ENCODE assay signal across 8 cellular contexts in genomic region chr19:13842294-13843103, GRCh38. TPM values are rescaled to one million over a fixed set of nuclear protein-coding genes. Genes with fewer than 3 reads are reported as not detected.
DNase-seq lines count a peak whose midpoint lies in the region; ATAC-seq and TF ChIP-seq lines count a peak whose summit lies in the region.

No MANE protein-coding gene starts in this region.

- no peaks in the 10 kb centered on the region for H3K27me3 Mint-ChIP-seq in activated B cell treated with CpG ODN at 0.5 μM for 24 hours

- H3K4me1 Mint-ChIP-seq in activated B cell treated with CpG ODN at 0.5 μM for 24 hours, result peaks cover 76% of the 10 kb centered on the region

- H3K27ac Mint-ChIP-seq in activated B cell treated with CpG ODN at 0.5 μM for 24 hours, result peak overlapping the region; percentile 92

- H3K9me3 Mint-ChIP-seq in activated B cell treated with CpG ODN at 0.5 μM for 24 hours, result no peaks in the 10 kb centered on the region

- POLR2A ChIA-PET in GM10248 (lab: Yijun Ruan, JAX), result interaction anchor here (0.7 to 1.0 kb wide), 2 partner anchors 44 to 47 kb away, joined by 3 to 4 read pairs; partner anchors contain the start of gene ZSWIM4
- POLR2A ChIA-PET in activated B cell treated with CpG ODN at 0.5 μM for 24 hours (lab: Charles Lee), result interaction anchor here (0.6 to 5.2 kb wide), 5 partner anchors 19 to 68 kb away, joined by 5 to 33 read pairs (median 7); partner anchors contain the start of genes C19orf53 and ZSWIM4

- intact Hi-C loops in activated B cell treated with CpG ODN at 0.5 μM for 24 hours (cut with micrococcal nuclease), result no loop called here
- intact Hi-C loops in colonic mucosa (cut with DNase I), result no loop called here
- intact Hi-C loops in left colon (cut with DNase I, micrococcal nuclease), result no loop called here

- H3K4me3 Mint-ChIP-seq in activated B cell treated with CpG ODN at 0.5 μM for 24 hours, result peak overlapping the region; percentile 88

- H3K9ac ChIP-seq in colonic mucosa (ENCODE audit: low read depth in 2 of 2, low read length in 2 of 2), result peak overlapping the region; percentile 97 to 100

- peak overlapping the region; percentile 88 for H3K4me3 ChIP-seq in colonic mucosa

- no peaks in the 10 kb centered on the region for H3K36me3 ChIP-seq in colonic mucosa

- ATAC-seq in activated B cell treated with CpG ODN at 0.5 μM for 24 hours (ENCODE audit: low read depth) (peak; percentile 6), left colon (peak; percentile 10), GM21423 (IDR thresholded peaks at IDR 0.05; ENCODE audit: unreplicated experiment) (no peak), HG03439 (IDR thresholded peaks at IDR 0.05; ENCODE audit: unreplicated experiment) (no peak)

- DNase-seq in GM10248 (ENCODE audit: extremely low spot score) (peak; percentile 85), KG1 (lab: John Stamatoyannopoulos, UW) (peak; percentile 46), activated B cell treated with CpG ODN at 0.5 μM for 24 hours (peak; percentile 78), colonic mucosa (peak; percentile 85), left colon (peak; percentile 85 to 87)
- DNase-seq in stimulated activated CD4-positive, alpha-beta T cell treated with anti-CD3 and anti-CD28 coated beads, TNF-alpha, amount 100 ng/mL, for 4 hours (ENCODE audit: low read depth in 3 of 3), result peak in 2 of 3 experiments; percentile 45 to 48

- no peaks in the 10 kb centered on the region for H3K27me3 ChIP-seq in colonic mucosa

- H3K27ac ChIP-seq in colonic mucosa, result peak overlapping the region; percentile 99

- CTCF ChIA-PET in GM10248 (lab: Yijun Ruan, JAX) (no interaction called here), activated B cell treated with CpG ODN at 0.5 μM for 24 hours (lab: Charles Lee) (interaction anchor here (1.5 to 1.6 kb wide), 2 partner anchors 20 to 48 kb away, joined by 4 read pairs; partner anchors contain the start of gene ZSWIM4)

- no peaks in the 10 kb centered on the region for H3K9me3 ChIP-seq in colonic mucosa

- peaks cover 2% of the 10 kb centered on the region for H3K36me3 Mint-ChIP-seq in activated B cell treated with CpG ODN at 0.5 μM for 24 hours (ENCODE audit: low read depth)

- peaks cover 15% of the 10 kb centered on the region for H3K4me1 ChIP-seq in colonic mucosa

- TF ChIP-seq CTCF in GM10248 (IDR thresholded peaks at IDR 0.05; ENCODE audit: control extremely low read depth, extremely low read depth, low read depth, missing control alignments) (peak; percentile 19), activated B cell treated with CpG ODN at 0.5 μM for 24 hours (IDR thresholded peaks at IDR 0.05) (no peak), colonic mucosa (IDR thresholded peaks at IDR 0.05) (no peak)

RNA-seq across cellular contexts. Expression of gene NANOS3, which starts 34.4 kb away (rescaled TPM):
- total RNA-seq in activated B cell treated with CpG ODN at 0.5 μM for 24 hours (not detected in 2 replicates), colonic mucosa (not detected), left colon (under 1 TPM in 1 of 2 donors, not detected in 1; 0.56 TPM)

RNA-seq across cellular contexts. Expression of gene ZSWIM4, which starts 47.3 kb away (rescaled TPM):
- total RNA-seq in activated B cell treated with CpG ODN at 0.5 μM for 24 hours (8.5 and 11.2 TPM in 2 replicates), colonic mucosa (1 to 10 TPM; 2.9 to 4.3 TPM), left colon (1 to 10 TPM; 3.0 TPM)

Comparison
In these comparisons a context has a peak if more than half of its experiments do, and no peak if none do; other contexts are left out.
1. ATAC-seq: peak in activated B cell treated with CpG ODN at 0.5 μM for 24 hours (single experiment) and left colon (single experiment); none in GM21423 (single experiment) and HG03439 (single experiment).
2. Peak in every context shown above with its lines, with median percentiles within 50 percentile points of each other: DNase-seq.